ENCODE assay signal across 1 cellular context in genomic region chr13:112702341-112702982, GRCh38.
TF ChIP-seq lines count a peak whose summit lies in the region.

No MANE protein-coding gene starts in this region.

TF ChIP-seq in WTC11, 78 proteins besides CTCF, POLR2A, EP300 and RAD21 (continued from another document):
- TF ChIP-seq E2F1 (CRISPR knock-in tag; IDR thresholded peaks at IDR 0.05): no peak
- TF ChIP-seq USF2 (CRISPR knock-in tag; IDR thresholded peaks at IDR 0.05): no peak
- no peak for TF ChIP-seq RELA (CRISPR knock-in tag; IDR thresholded peaks at IDR 0.05; ENCODE audit: borderline replicate concordance)
- TF ChIP-seq NFATC4 (CRISPR knock-in tag; IDR thresholded peaks at IDR 0.05): no peak
- TF ChIP-seq GTF2I (CRISPR knock-in tag; conservative IDR thresholded peaks at IDR 0.05): no peak
- TF ChIP-seq TEAD1 (CRISPR knock-in tag; IDR thresholded peaks at IDR 0.05): no peak
- TF ChIP-seq E2F5 (CRISPR knock-in tag; IDR thresholded peaks at IDR 0.05): no peak
- no peak for TF ChIP-seq SMAD4 (CRISPR knock-in tag; IDR thresholded peaks at IDR 0.05)
- TF ChIP-seq PRDM15 (CRISPR knock-in tag; IDR thresholded peaks at IDR 0.05): no peak
